Comparison of ENCODE assay signal across 29 cellular contexts in genomic region chr13:29624997-29625396, GRCh38.
"Had no signal": no experiment of that assay in that cellular context is flagged by ENCODE, and none has a peak within 500 bp of the region (broad histone marks: within the 10 kb centered on the region; RNA-seq: fewer than 3 reads in every experiment).

No MANE protein-coding gene starts in this region.

- H3K27ac ChIP-seq: left lung, lower lobe of right lung, neutrophil, ovary, right atrium auricular region, right lobe of liver, skin epidermis, suprapubic skin, thoracic aorta, tibial artery, vagina had no signal

- H3K4me1 ChIP-seq: left lung, lower lobe of right lung, right atrium auricular region, right lobe of liver, suprapubic skin, tibial artery, vagina had no signal

- H3K4me1 Mint-ChIP-seq: nephron, neural crest cell had no signal

- H3K4me3 Mint-ChIP-seq: mesothelial cell of epicardium; naive thymus-derived CD8-positive, alpha-beta T cell; nephron; neural crest cell; stimulated activated naive CD8-positive, alpha-beta T cell treated with anti-CD3 and anti-CD28 coated beads, Interleukin-15, Interleukin-2, amounts not matched to agents 100 ng/mL and 50 ng/mL, for 24 hours; type B pancreatic cell had no signal

- H3K9me3 Mint-ChIP-seq: stimulated activated naive CD8-positive, alpha-beta T cell treated with anti-CD3 and anti-CD28 coated beads, Interleukin-15, Interleukin-2, amounts not matched to agents 100 ng/mL and 50 ng/mL, for 24 hours; type B pancreatic cell had no signal

- H3K9me3 ChIP-seq: left lung, lower lobe of right lung, neutrophil, ovary, right atrium auricular region, right lobe of liver, suprapubic skin, thoracic aorta, tibial artery, vagina had no signal

- DNase-seq: hippocampal formation; kidney; left colon; left lung; lower lobe of right lung; mammary epithelial cell; mesendoderm; naive thymus-derived CD8-positive, alpha-beta T cell; occipital lobe; ovary; right lobe of liver; stimulated activated CD4-positive, alpha-beta T cell treated with anti-CD3 and anti-CD28 coated beads, Interleukin-12 subunit alpha, Interleukin-12 subunit beta, amount 100 ng/mL, for 4 hours; stimulated activated CD4-positive, alpha-beta T cell treated with anti-CD3 and anti-CD28 coated beads, Interleukin-15, amount 100 ng/mL, for 24 hours; stimulated activated CD4-positive, alpha-beta T cell treated with anti-CD3 and anti-CD28 coated beads, Interleukin-2, amount 100 ng/mL, for 24 hours; stimulated activated CD4-positive, alpha-beta T cell treated with anti-CD3 and anti-CD28 coated beads, Interleukin-4, amount 100 ng/mL, for 1 hour; stimulated activated naive CD4-positive, alpha-beta T cell; tibial artery had no signal

- ATAC-seq: left colon; left lung; lower lobe of right lung; naive thymus-derived CD8-positive, alpha-beta T cell; right lobe of liver had no signal

- H3K27me3 ChIP-seq: left lung, ovary, right atrium auricular region, right lobe of liver, suprapubic skin, tibial artery, vagina had no signal

- H3K36me3 ChIP-seq: left lung, lower lobe of right lung, neutrophil, ovary, right atrium auricular region, right lobe of liver, suprapubic skin, thoracic aorta, tibial artery, vagina had no signal

- H3K27ac Mint-ChIP-seq: mesothelial cell of epicardium; naive thymus-derived CD8-positive, alpha-beta T cell; nephron; progenitor cell of endocrine pancreas; stimulated activated naive CD8-positive, alpha-beta T cell treated with anti-CD3 and anti-CD28 coated beads, Interleukin-15, Interleukin-2, amounts not matched to agents 100 ng/mL and 50 ng/mL, for 24 hours; type B pancreatic cell had no signal

- H3K36me3 Mint-ChIP-seq: mesothelial cell of epicardium; naive thymus-derived CD8-positive, alpha-beta T cell; type B pancreatic cell had no signal

- H3K4me3 ChIP-seq: left lung, lower lobe of right lung, ovary, right atrium auricular region, right lobe of liver, skin epidermis, suprapubic skin, thoracic aorta, tibial artery, vagina had no signal
